Comparison of ENCODE assay signal across 23 cellular contexts in the genomic region with DNA sequence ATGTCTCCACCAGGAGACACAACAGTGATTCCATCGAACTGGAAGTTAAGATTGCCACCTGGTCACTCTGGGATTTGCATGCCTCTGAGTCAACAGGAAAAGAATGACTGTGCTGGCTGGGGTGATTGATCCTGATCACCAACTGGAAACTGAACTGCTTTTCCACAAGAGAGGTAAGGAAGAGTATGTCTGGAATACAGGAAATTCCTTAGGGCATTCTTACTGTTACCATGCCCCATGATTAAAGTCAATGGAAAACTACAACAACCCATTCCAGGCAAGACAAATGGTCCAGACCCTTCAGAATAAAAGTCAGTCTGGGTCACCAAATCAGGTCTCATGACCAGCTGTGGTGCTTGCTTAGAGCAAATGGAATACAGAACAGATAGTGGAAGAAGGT. TPM values are rescaled to one million over a fixed set of nuclear protein-coding genes. Genes with fewer than 3 reads are reported as not detected.
DNase-seq lines count a peak whose midpoint lies in the region; ATAC-seq, FAIRE-seq and TF ChIP-seq lines count a peak whose summit lies in the region.
"Had no signal": no experiment of that assay in that cellular context is flagged by ENCODE, and none has a peak within 500 bp of the region (broad histone marks: within the 10 kb centered on the region; RNA-seq: fewer than 3 reads in every experiment).

No MANE protein-coding gene starts in this region.

- H3K36me3 Mint-ChIP-seq in astrocyte (ENCODE audit: low read depth, unreplicated experiment) = no peaks in the 10 kb centered on the region
- H3K36me3 Mint-ChIP-seq: CD4-positive, CD25-positive, alpha-beta regulatory T cell; stimulated activated naive B cell treated with anti-CD40 and anti-IgM and Interleukin-4, amounts not matched to agents 10 μg/mL and 1 μg/mL and 100 μg/mL, for 72 hours had no signal

- H3K4me1 ChIP-seq in astrocyte (ENCODE audit: insufficient read depth, low read length) (no peaks in the 10 kb centered on the region), keratinocyte (ENCODE audit: control insufficient read depth, extremely low read depth, insufficient read depth, low read length) (no peaks in the 10 kb centered on the region)
- H3K4me1 ChIP-seq: thyroid gland had no signal

- dilution Hi-C loops in keratinocyte (cut with MboI; ENCODE audit: extremely low pct_ligation_motif_present, low sequenced_read_pairs) = no loop called here

- no peaks in the 10 kb centered on the region for H3K9me3 Mint-ChIP-seq in astrocyte (ENCODE audit: unreplicated experiment)
- H3K9me3 Mint-ChIP-seq: activated CD4-positive, alpha-beta T cell treated with anti-CD3 and anti-CD28 coated beads, Interleukin-2, amount 10 ng/mL, durations not matched to agents 24 days and 14 days; CD4-positive, CD25-positive, alpha-beta regulatory T cell; central memory CD8-positive, alpha-beta T cell; stimulated activated naive B cell treated with anti-CD40 and anti-IgM and Interleukin-4, amounts not matched to agents 10 μg/mL and 1 μg/mL and 100 μg/mL, for 72 hours had no signal

- H4K20me1 ChIP-seq in astrocyte (ENCODE audit: insufficient read depth, low read length) = no peaks in the 10 kb centered on the region
- no peaks in the 10 kb centered on the region for H4K20me1 ChIP-seq in keratinocyte (ENCODE audit: control insufficient read depth, extremely low read depth, insufficient read depth, low read length)

- DNase-seq in ACHN (peak; percentile 57), HK-2 (ENCODE audit: unreplicated experiment) (peak; percentile 26), astrocyte (ENCODE audit: low read depth) (peak; percentile 75), keratinocyte (ENCODE audit: low read depth, low spot score) (no peak), hypothalamus (lab: John Stamatoyannopoulos, UW) (no peak), NCI-H1436 (lab: John Stamatoyannopoulos, UW) (no peak)
- DNase-seq: activated CD4-positive, alpha-beta T cell treated with anti-CD3 and anti-CD28 coated beads, Interleukin-2, amount 10 ng/mL, durations not matched to agents 24 days and 14 days; activated CD8-positive, alpha-beta memory T cell treated with anti-CD3 and anti-CD28 coated beads, Interleukin-2, amount 50 U/mL, for 4 hours; activated gamma-delta T cell; CD4-positive, CD25-positive, alpha-beta regulatory T cell; DMS79; heart left ventricle; mucosa of descending colon; NCI-H1092; NCI-H2107; NCI-H774; nucleus accumbens; right cardiac atrium; stimulated activated naive B cell treated with anti-CD40 and anti-IgM and Interleukin-4, amounts not matched to agents 10 μg/mL and 1 μg/mL and 100 μg/mL, for 72 hours; thyroid gland had no signal

- H3K27ac Mint-ChIP-seq in astrocyte (ENCODE audit: unreplicated experiment) = peak overlapping the region; percentile 50
- H3K27ac Mint-ChIP-seq: activated CD4-positive, alpha-beta T cell treated with anti-CD3 and anti-CD28 coated beads, Interleukin-2, amount 10 ng/mL, durations not matched to agents 24 days and 14 days; CD4-positive, CD25-positive, alpha-beta regulatory T cell; stimulated activated naive B cell treated with anti-CD40 and anti-IgM and Interleukin-4, amounts not matched to agents 10 μg/mL and 1 μg/mL and 100 μg/mL, for 72 hours had no signal

- in situ Hi-C loops in ACHN (cut with HindIII; ENCODE audit: low pct_ligation_motif_present, low pct_unique_long_range_greater_than_20kb, low sequenced_read_pairs) = no loop called here

- H3K27ac ChIP-seq in astrocyte (ENCODE audit: low read depth, low read length) (no peak overlapping the region), keratinocyte (ENCODE audit: control insufficient read depth, insufficient read depth, low read length) (no peak overlapping the region)
- H3K27ac ChIP-seq: heart left ventricle, thyroid gland had no signal

- ATAC-seq in GM21723 (IDR thresholded peaks at IDR 0.05; ENCODE audit: unreplicated experiment) (no peak), GM19463 (IDR thresholded peaks at IDR 0.05; ENCODE audit: unreplicated experiment) (no peak)
- ATAC-seq: heart left ventricle; mucosa of descending colon; right cardiac atrium; stimulated activated naive B cell treated with anti-CD40 and anti-IgM and Interleukin-4, amounts not matched to agents 10 μg/mL and 1 μg/mL and 100 μg/mL, for 72 hours had no signal

- no peak overlapping the region for H3K4me3 Mint-ChIP-seq in astrocyte (ENCODE audit: unreplicated experiment)
- H3K4me3 Mint-ChIP-seq: activated CD4-positive, alpha-beta T cell treated with anti-CD3 and anti-CD28 coated beads, Interleukin-2, amount 10 ng/mL, durations not matched to agents 24 days and 14 days; CD4-positive, CD25-positive, alpha-beta regulatory T cell; central memory CD8-positive, alpha-beta T cell; stimulated activated naive B cell treated with anti-CD40 and anti-IgM and Interleukin-4, amounts not matched to agents 10 μg/mL and 1 μg/mL and 100 μg/mL, for 72 hours had no signal

- H3K27me3 Mint-ChIP-seq in astrocyte (ENCODE audit: low read depth, unreplicated experiment) = no peaks in the 10 kb centered on the region
- H3K27me3 Mint-ChIP-seq: CD4-positive, CD25-positive, alpha-beta regulatory T cell; central memory CD8-positive, alpha-beta T cell had no signal

- no peaks in the 10 kb centered on the region for H3K9me1 ChIP-seq in keratinocyte (ENCODE audit: control insufficient read depth, extremely low read depth, insufficient read depth, low read length)

- H3K36me3 ChIP-seq in astrocyte (ENCODE audit: insufficient read depth, low read length) = no peaks in the 10 kb centered on the region
- H3K36me3 ChIP-seq in keratinocyte (ENCODE audit: control insufficient read depth in 2 of 2, extremely low read depth in 1 of 2, insufficient read depth in 2 of 2, low read length in 2 of 2) = no peaks in the 10 kb centered on the region
- H3K36me3 ChIP-seq: heart left ventricle, thyroid gland had no signal

- H3K79me2 ChIP-seq in astrocyte (ENCODE audit: insufficient read depth, low read length) (no peaks in the 10 kb centered on the region), keratinocyte (ENCODE audit: control insufficient read depth, insufficient read depth, low read length) (no peaks in the 10 kb centered on the region)

- H3K4me2 ChIP-seq in astrocyte (ENCODE audit: low read length) (peak overlapping the region; percentile 41), keratinocyte (ENCODE audit: control insufficient read depth, extremely low read depth, insufficient read depth, low read depth, low read length) (no peak overlapping the region)

- H3K4me3 ChIP-seq in astrocyte (ENCODE audit: insufficient read depth, low read depth, low read length) = no peak overlapping the region
- no peak overlapping the region for H3K4me3 ChIP-seq in keratinocyte (ENCODE audit: control insufficient read depth in 2 of 3, extremely low read depth in 1 of 3, insufficient read depth in 2 of 3, low read depth in 1 of 3, low read length in 3 of 3)
- H3K4me3 ChIP-seq: heart left ventricle, mucosa of descending colon, thyroid gland had no signal

- peaks cover 26% of the 10 kb centered on the region for H3K4me1 Mint-ChIP-seq in astrocyte (ENCODE audit: low read depth, unreplicated experiment)
- H3K4me1 Mint-ChIP-seq: activated CD4-positive, alpha-beta T cell treated with anti-CD3 and anti-CD28 coated beads, Interleukin-2, amount 10 ng/mL, durations not matched to agents 24 days and 14 days; CD4-positive, CD25-positive, alpha-beta regulatory T cell had no signal

- FAIRE-seq in astrocyte (lab: Jason Lieb, UNC) = no peak
- no peak for FAIRE-seq in keratinocyte (lab: Jason Lieb, UNC)

- no peaks in the 10 kb centered on the region for H3K27me3 ChIP-seq in astrocyte (ENCODE audit: insufficient read depth, low read length)
- no peaks in the 10 kb centered on the region for H3K27me3 ChIP-seq in keratinocyte (ENCODE audit: control insufficient read depth, extremely low read depth, insufficient read depth, low read length)
- H3K27me3 ChIP-seq: heart left ventricle, thyroid gland had no signal

- no peaks in the 10 kb centered on the region for H3K9me3 ChIP-seq in astrocyte (ENCODE audit: insufficient read depth, low read depth, low read length)
- no peaks in the 10 kb centered on the region for H3K9me3 ChIP-seq in keratinocyte (ENCODE audit: control insufficient read depth, low read depth, low read length)
- H3K9me3 ChIP-seq: heart left ventricle, mucosa of descending colon, thyroid gland had no signal

- no peak for TF ChIP-seq CTCF in astrocyte (IDR thresholded peaks at IDR 0.05; ENCODE audit: insufficient read depth, low read depth, low read length)
- TF ChIP-seq CTCF in keratinocyte (optimal IDR thresholded peaks at IDR 0.05 in 1 of 3, IDR thresholded peaks at IDR 0.05 in 1 of 3, conservative IDR thresholded peaks at IDR 0.05 in 1 of 3; ENCODE audit: extremely low read depth in 1 of 3, insufficient read depth in 2 of 3, low read length in 3 of 3) = no peak

- H2AFZ ChIP-seq in astrocyte (ENCODE audit: low read depth, low read length) = no peak overlapping the region
- H2AFZ ChIP-seq in keratinocyte (ENCODE audit: control insufficient read depth, low read length) = peak overlapping the region; percentile 9

- no peak overlapping the region for H3K9ac ChIP-seq in astrocyte (ENCODE audit: low read length)
- no peak overlapping the region for H3K9ac ChIP-seq in keratinocyte (ENCODE audit: control insufficient read depth, extremely low read depth, insufficient read depth, low read length)

RNA-seq across cellular contexts. Expression of gene DDX1, which starts 12.0 kb away (rescaled TPM):
- 140 and 146 TPM in 2 replicates for total RNA-seq in astrocyte
- 73.9 to 140 TPM (median 104 TPM) in 3 replicates for polyA plus RNA-seq in keratinocyte
- 131 TPM for polyA plus RNA-seq in keratinocyte (2011; ENCODE audit: low read depth)
- 80.0 and 140 TPM in 2 replicates for polyA plus RNA-seq in keratinocyte (2011; cell fraction: cytosol; rRNA removed)
- polyA plus RNA-seq in keratinocyte (2011; cell fraction: nucleus; rRNA removed) = 88.1 and 123 TPM in 2 replicates
- polyA plus RNA-seq in keratinocyte (2012; ENCODE audit: low replicate concordance) = 70.7 and 98.6 TPM in 2 replicates
- polyA minus RNA-seq in keratinocyte = 9.6 to 79.2 TPM (median 28.2 TPM) in 3 replicates
- polyA minus RNA-seq in keratinocyte (2011; cell fraction: cytosol; rRNA and poly(A)+ RNA removed) = 45.5 TPM
- polyA minus RNA-seq in keratinocyte (2011; cell fraction: nucleus; rRNA and poly(A)+ RNA removed) = 26.5 and 57.1 TPM in 2 replicates

RNA-seq across cellular contexts. Expression of gene NBAS, which starts 18.5 kb away (rescaled TPM):
- 57.6 and 61.5 TPM in 2 replicates for total RNA-seq in astrocyte
- 24.5 to 28.1 TPM (median 27.9 TPM) in 3 replicates for polyA plus RNA-seq in keratinocyte
- 15.7 TPM for polyA plus RNA-seq in keratinocyte (2011; ENCODE audit: low read depth)
- 10.5 and 15.0 TPM in 2 replicates for polyA plus RNA-seq in keratinocyte (2011; cell fraction: cytosol; rRNA removed)
- polyA plus RNA-seq in keratinocyte (2011; cell fraction: nucleus; rRNA removed) = 56.1 and 56.3 TPM in 2 replicates
- polyA plus RNA-seq in keratinocyte (2012; ENCODE audit: low replicate concordance) = 21.5 and 29.9 TPM in 2 replicates
- 47.7 to 84.9 TPM (median 70.4 TPM) in 3 replicates for polyA minus RNA-seq in keratinocyte
- 26.5 TPM for polyA minus RNA-seq in keratinocyte (2011; cell fraction: cytosol; rRNA and poly(A)+ RNA removed)
- 69.6 and 114 TPM in 2 replicates for polyA minus RNA-seq in keratinocyte (2011; cell fraction: nucleus; rRNA and poly(A)+ RNA removed)

Comparison
In these comparisons a context has a peak if more than half of its experiments do, and no peak if none do; other contexts are left out.
1. DNase-seq: peak in ACHN (single experiment), HK-2 (single experiment) and astrocyte (single experiment); none in keratinocyte (single experiment), hypothalamus (0 of 51) and NCI-H1436 (single experiment).